17 cellular contexts compared by ENCODE assay signal in the genomic region with DNA sequence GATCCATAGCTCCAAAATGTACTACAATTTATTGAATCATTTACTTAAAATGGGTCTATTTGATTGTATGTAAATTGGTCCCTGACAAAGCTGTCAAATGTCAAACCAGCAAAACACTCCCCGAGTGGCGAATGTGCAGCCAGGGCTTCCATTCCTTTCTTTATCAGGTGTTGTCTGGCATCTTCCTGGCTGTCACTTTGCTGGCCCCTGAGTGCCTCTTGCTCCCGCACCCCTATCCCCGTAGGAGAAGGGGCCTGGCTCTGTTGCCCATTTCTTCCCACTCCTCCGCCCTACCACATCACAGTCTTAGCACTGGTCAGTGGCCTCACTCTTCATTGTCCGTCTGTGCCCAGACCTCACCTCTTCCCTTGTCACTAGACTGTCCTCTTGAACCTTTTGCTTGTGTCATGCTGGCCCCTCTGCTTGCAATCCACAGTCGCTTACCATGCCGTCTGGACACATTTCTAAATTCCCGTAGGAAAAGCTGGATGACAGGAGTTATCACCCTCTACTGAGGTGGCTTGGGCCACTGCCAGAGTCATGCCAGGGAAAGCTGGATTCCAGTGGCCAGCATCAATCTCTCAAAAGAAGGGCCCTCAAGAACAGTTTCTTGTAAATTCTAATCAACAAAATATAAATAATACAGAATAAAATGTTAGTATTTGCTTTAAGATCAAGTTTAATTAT. TPM values are rescaled to one million over a fixed set of nuclear protein-coding genes. Genes with fewer than 3 reads are reported as not detected.
A peak's percentile ranks its signal among the peaks of the same experiment; 100 is the strongest.
DNase-seq lines count a peak whose midpoint lies in the region; ATAC-seq and TF ChIP-seq lines count a peak whose summit lies in the region.
"Had no signal": no experiment of that assay in that cellular context is flagged by ENCODE, and none has a peak within 500 bp of the region (broad histone marks: within the 10 kb centered on the region; RNA-seq: fewer than 3 reads in every experiment).

No MANE protein-coding gene starts in this region.

- no peaks in the 10 kb centered on the region for H3K27me3 Mint-ChIP-seq in stimulated activated naive CD8-positive, alpha-beta T cell treated with anti-CD3 and anti-CD28 coated beads, Interleukin-15, Interleukin-2, amounts not matched to agents 100 ng/mL and 50 ng/mL, for 24 hours
- peaks cover 6% of the 10 kb centered on the region for H3K27me3 Mint-ChIP-seq in glutamatergic neuron (ENCODE audit: unreplicated experiment)
- H3K27me3 Mint-ChIP-seq: B cell; CD4-positive, alpha-beta T cell had no signal

- no peak for TF ChIP-seq CTCF in glutamatergic neuron (IDR thresholded peaks at IDR 0.05; ENCODE audit: partially characterized antibody, unreplicated experiment)

- peak overlapping the region; percentile 20 for H3K4me3 Mint-ChIP-seq in stimulated activated naive CD8-positive, alpha-beta T cell treated with anti-CD3 and anti-CD28 coated beads, Interleukin-15, Interleukin-2, amounts not matched to agents 100 ng/mL and 50 ng/mL, for 24 hours
- no peak overlapping the region for H3K4me3 Mint-ChIP-seq in glutamatergic neuron (ENCODE audit: unreplicated experiment)
- H3K4me3 Mint-ChIP-seq: B cell; CD4-positive, alpha-beta T cell had no signal

- H3K9me3 Mint-ChIP-seq in stimulated activated naive CD8-positive, alpha-beta T cell treated with anti-CD3 and anti-CD28 coated beads, Interleukin-15, Interleukin-2, amounts not matched to agents 100 ng/mL and 50 ng/mL, for 24 hours = no peaks in the 10 kb centered on the region
- peaks cover 1% of the 10 kb centered on the region for H3K9me3 Mint-ChIP-seq in glutamatergic neuron (ENCODE audit: unreplicated experiment)
- H3K9me3 Mint-ChIP-seq: CD4-positive, alpha-beta T cell had no signal

- H3K27ac Mint-ChIP-seq in stimulated activated naive CD8-positive, alpha-beta T cell treated with anti-CD3 and anti-CD28 coated beads, Interleukin-15, Interleukin-2, amounts not matched to agents 100 ng/mL and 50 ng/mL, for 24 hours = peak overlapping the region; percentile 67
- peak overlapping the region; percentile 29 for H3K27ac Mint-ChIP-seq in glutamatergic neuron (ENCODE audit: unreplicated experiment)
- H3K27ac Mint-ChIP-seq: B cell had no signal

- peaks cover 73% of the 10 kb centered on the region for H3K36me3 Mint-ChIP-seq in stimulated activated naive CD8-positive, alpha-beta T cell treated with anti-CD3 and anti-CD28 coated beads, Interleukin-15, Interleukin-2, amounts not matched to agents 100 ng/mL and 50 ng/mL, for 24 hours (ENCODE audit: low read depth)
- no peaks in the 10 kb centered on the region for H3K36me3 Mint-ChIP-seq in glutamatergic neuron (ENCODE audit: unreplicated experiment)

- H3K4me1 Mint-ChIP-seq in stimulated activated naive CD8-positive, alpha-beta T cell treated with anti-CD3 and anti-CD28 coated beads, Interleukin-15, Interleukin-2, amounts not matched to agents 100 ng/mL and 50 ng/mL, for 24 hours (ENCODE audit: low read depth) = peaks cover 75% of the 10 kb centered on the region
- peaks cover 25% of the 10 kb centered on the region for H3K4me1 Mint-ChIP-seq in glutamatergic neuron (ENCODE audit: low read depth, unreplicated experiment)

- no peak for DNase-seq in stimulated activated naive CD8-positive, alpha-beta T cell treated with anti-CD3 and anti-CD28 coated beads, Interleukin-15, Interleukin-2, amounts not matched to agents 100 U/mL and 50 U/mL, for 24 hours
- DNase-seq in glutamatergic neuron (no peak), mesenteric fat pad (ENCODE audit: low spot score) (peak; percentile 49), HT-29 (ENCODE audit: low spot score) (no peak)
- DNase-seq: Calu3; CD4-positive, alpha-beta T cell; MM.1S; NCI-H1105; NCI-H187 treated with DMSO at 0.1 percent for 48 hours; NCI-H2171; NCI-H446 treated with DMSO at 0.1 percent for 48 hours; NCI-H82 had no signal

- no peak for ATAC-seq in stimulated activated naive CD8-positive, alpha-beta T cell treated with anti-CD3 and anti-CD28 coated beads, Interleukin-15, Interleukin-2, amounts not matched to agents 100 U/mL and 50 U/mL, for 24 hours
- no peak for ATAC-seq in HG03097 (IDR thresholded peaks at IDR 0.05; ENCODE audit: low FRiP score, unreplicated experiment)
- no peak for ATAC-seq in HG03439 (IDR thresholded peaks at IDR 0.05; ENCODE audit: unreplicated experiment)
- ATAC-seq: HepG2 had no signal

RNA-seq across cellular contexts. Expression of a gene that starts 15.4 kb away (rescaled TPM):
- 43.0 TPM for total RNA-seq in glutamatergic neuron (ENCODE audit: unreplicated experiment)
- 58.8 TPM for total RNA-seq in mesenteric fat pad
- total RNA-seq in HT-29 (2014; rRNA removed; shearing (Covaris generic)) = 35.7 and 40.1 TPM in 2 replicates
